ENCODE assay signal across 1 cellular context in the genomic region with DNA sequence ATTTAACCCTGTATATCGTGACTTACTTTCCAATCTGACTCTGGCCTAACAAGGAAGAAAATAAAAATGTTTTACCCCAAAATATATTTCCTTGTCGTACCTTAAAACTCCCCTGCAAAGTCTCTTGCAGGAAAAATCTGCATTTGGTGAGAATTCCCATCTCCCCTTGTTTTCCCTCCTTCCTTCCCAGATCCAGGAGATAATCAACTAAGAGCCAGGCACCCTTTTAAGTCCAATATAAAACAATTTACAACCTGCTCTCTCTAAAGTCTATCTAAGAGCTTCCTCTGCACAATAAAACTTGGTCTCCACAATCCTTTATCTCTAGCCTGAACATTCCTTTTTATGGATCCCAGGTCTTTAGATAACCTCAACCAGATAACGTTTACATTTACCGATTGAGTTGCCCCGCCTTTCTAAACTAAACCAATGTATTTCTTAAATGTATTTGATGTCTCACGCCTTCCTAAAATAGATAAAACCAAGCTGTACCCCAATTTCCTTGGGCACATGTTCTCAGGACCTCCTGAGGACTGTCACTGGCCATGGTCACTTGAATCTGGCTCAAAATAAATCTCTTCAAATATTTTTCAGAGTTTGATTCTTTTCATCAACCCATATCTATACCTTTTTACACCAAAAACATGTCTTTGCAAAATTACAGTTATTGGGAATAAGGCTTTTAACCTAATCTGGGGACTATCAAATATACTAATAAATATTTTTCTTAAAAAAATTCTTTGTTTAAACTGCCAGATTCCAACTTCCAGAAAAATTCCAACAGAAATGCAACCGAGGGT.
TF ChIP-seq lines count a peak whose summit lies in the region.

No MANE protein-coding gene starts in this region.

TF ChIP-seq in IMR-90, 13 proteins besides CTCF, POLR2A, EP300 and RAD21 (continued from another document):
- TF ChIP-seq, protein P1, sequence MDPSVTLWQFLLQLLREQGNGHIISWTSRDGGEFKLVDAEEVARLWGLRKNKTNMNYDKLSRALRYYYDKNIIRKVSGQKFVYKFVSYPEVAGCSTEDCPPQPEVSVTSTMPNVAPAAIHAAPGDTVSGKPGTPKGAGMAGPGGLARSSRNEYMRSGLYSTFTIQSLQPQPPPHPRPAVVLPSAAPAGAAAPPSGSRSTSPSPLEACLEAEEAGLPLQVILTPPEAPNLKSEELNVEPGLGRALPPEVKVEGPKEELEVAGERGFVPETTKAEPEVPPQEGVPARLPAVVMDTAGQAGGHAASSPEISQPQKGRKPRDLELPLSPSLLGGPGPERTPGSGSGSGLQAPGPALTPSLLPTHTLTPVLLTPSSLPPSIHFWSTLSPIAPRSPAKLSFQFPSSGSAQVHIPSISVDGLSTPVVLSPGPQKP (IDR thresholded peaks at IDR 0.05; ENCODE audit: borderline replicate concordance, low read depth, low read length) = no peak
- TF ChIP-seq CHD1 (IDR thresholded peaks at IDR 0.05; ENCODE audit: low read depth, low read length) = no peak
